1 cellular context compared by ENCODE assay signal in genomic region chr2:23456881-23457760, GRCh38.
TF ChIP-seq lines count a peak whose summit lies in the region.

No MANE protein-coding gene starts in this region.

TF ChIP-seq in SK-N-SH, 30 proteins besides CTCF, POLR2A, EP300 and RAD21 (continued from another document):
- TF ChIP-seq REST (IDR thresholded peaks at IDR 0.05; ENCODE audit: low read depth, low read length) (no peak), TEAD4 (IDR thresholded peaks at IDR 0.05; ENCODE audit: borderline replicate concordance, insufficient read depth) (no peak), ZBTB33 (IDR thresholded peaks at IDR 0.05; ENCODE audit: borderline replicate concordance, low read depth) (no peak), FOXJ3 (CRISPR knock-in tag; IDR thresholded peaks at IDR 0.05) (no peak), JUND (IDR thresholded peaks at IDR 0.05) (no peak), NFIC (IDR thresholded peaks at IDR 0.05; ENCODE audit: borderline replicate concordance) (no peak), USF1 (IDR thresholded peaks at IDR 0.05; ENCODE audit: borderline replicate concordance, low read depth) (no peak), RXRA (IDR thresholded peaks at IDR 0.05; ENCODE audit: borderline replicate concordance, low read depth) (no peak), TCF12 (IDR thresholded peaks at IDR 0.05) (no peak), POLR2AphosphoS5 (IDR thresholded peaks at IDR 0.05; ENCODE audit: low read depth, low read length) (no peak), MXI1 (IDR thresholded peaks at IDR 0.05; ENCODE audit: low read depth, low read length) (no peak), MAX (IDR thresholded peaks at IDR 0.05; ENCODE audit: low read depth) (no peak), MEF2A (IDR thresholded peaks at IDR 0.05; ENCODE audit: borderline replicate concordance, low read depth) (no peak)
